ENCODE assay signal across 8 cellular contexts in the genomic region with DNA sequence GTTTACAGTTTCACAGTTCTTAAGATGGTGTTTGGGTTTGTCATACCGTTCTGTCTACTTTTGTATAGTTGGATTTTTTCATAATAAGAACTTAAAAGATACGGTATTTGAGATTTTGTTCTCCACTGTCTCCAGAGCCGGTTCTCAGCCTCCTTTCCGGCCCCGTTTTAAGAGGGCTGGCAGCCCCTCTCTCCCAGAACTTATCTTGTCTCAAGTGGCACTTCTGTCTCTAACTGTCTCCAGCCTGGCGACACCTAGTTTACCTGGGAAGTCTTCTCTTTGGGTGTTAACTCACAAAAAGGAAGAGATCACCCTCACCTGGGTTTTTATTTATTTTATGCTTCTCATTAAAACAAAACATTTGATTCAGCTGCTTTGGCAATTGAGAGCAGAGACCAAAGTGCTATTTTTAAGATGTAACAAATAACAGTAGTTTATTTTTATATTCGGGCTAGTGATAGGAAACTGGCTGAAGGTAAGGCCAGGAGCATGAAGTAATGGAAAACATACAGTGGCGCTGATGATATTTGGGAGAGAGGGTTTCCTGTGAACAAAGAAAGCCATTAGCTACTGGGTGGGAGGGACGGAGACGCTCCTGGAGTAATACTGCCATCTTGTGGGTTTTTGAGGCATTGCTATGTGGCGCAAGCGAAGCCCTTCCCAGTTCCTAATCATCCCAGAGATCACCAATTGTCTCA. TPM values are rescaled to one million over a fixed set of nuclear protein-coding genes. Genes with fewer than 3 reads are reported as not detected.
DNase-seq lines count a peak whose midpoint lies in the region; ATAC-seq and TF ChIP-seq lines count a peak whose summit lies in the region.

No MANE protein-coding gene starts in this region.

- H3K27me3 ChIP-seq in SU-DHL-6 (ENCODE audit: low read length) (no peaks in the 10 kb centered on the region), right atrium auricular region (no peaks in the 10 kb centered on the region)

- H3K4me3 ChIP-seq in SU-DHL-6 (ENCODE audit: insufficient read depth, low read length, poor library complexity, severe bottlenecking) (no peak overlapping the region), right atrium auricular region (peak overlapping the region in 1 of 2 donors; percentile 28)

- no peaks in the 10 kb centered on the region for H3K36me3 ChIP-seq in SU-DHL-6 (ENCODE audit: low read length)
- no peaks in the 10 kb centered on the region for H3K36me3 ChIP-seq in right atrium auricular region

- peaks cover 0 to 3% of the 10 kb centered on the region in 2 donors for H3K4me1 ChIP-seq in right atrium auricular region

- no peaks in the 10 kb centered on the region for H3F3A ChIP-seq in SU-DHL-6 (ENCODE audit: insufficient read depth)

- ATAC-seq in HG02588 (IDR thresholded peaks at IDR 0.05; ENCODE audit: unreplicated experiment) (peak; percentile 84), HG02571 (IDR thresholded peaks at IDR 0.05; ENCODE audit: unreplicated experiment) (no peak)

- H3K9ac ChIP-seq in SU-DHL-6 (ENCODE audit: low read length), result no peak overlapping the region

- peak overlapping the region; percentile 69 for H2AFZ ChIP-seq in SU-DHL-6 (ENCODE audit: low read depth, low read length, severe bottlenecking)

- no peaks in the 10 kb centered on the region for H3K79me2 ChIP-seq in SU-DHL-6 (ENCODE audit: insufficient read depth, low read length)

- H3K9me2 ChIP-seq in SU-DHL-6 (replicated peaks; ENCODE audit: insufficient read depth, low read length), result no peaks in the 10 kb centered on the region

- no peaks in the 10 kb centered on the region for H3K9me3 ChIP-seq in SU-DHL-6 (ENCODE audit: insufficient read depth, low read length)
- H3K9me3 ChIP-seq in right atrium auricular region, result no peaks in the 10 kb centered on the region

- peak; percentile 97 for TF ChIP-seq CTCF in GM12873 (IDR thresholded peaks at IDR 0.05; ENCODE audit: insufficient read depth, low read depth, low read length, missing control alignments)
- peak; percentile 80 for TF ChIP-seq CTCF in SU-DHL-6 (IDR thresholded peaks at IDR 0.05; ENCODE audit: insufficient read depth, low read length, poor library complexity, severe bottlenecking)
- TF ChIP-seq CTCF in right atrium auricular region (IDR thresholded peaks at IDR 0.05), result peak; percentile 88 to 97

- no peaks in the 10 kb centered on the region for H4K20me1 ChIP-seq in SU-DHL-6 (ENCODE audit: low read depth, low read length)

- DNase-seq in NCI-H1048 (lab: John Stamatoyannopoulos, UW) (peak; percentile 65), amniotic epithelial cell (ENCODE audit: low read depth) (peak; percentile 61), right atrium auricular region (ENCODE audit: low spot score) (peak; percentile 79), retina (peak; percentile 89)

- H3K4me2 ChIP-seq in SU-DHL-6 (ENCODE audit: low read depth, low read length, poor library complexity, severe bottlenecking), result peak overlapping the region; percentile 31

- H3K27ac ChIP-seq in SU-DHL-6 (ENCODE audit: low read depth, low read length), result no peak overlapping the region
- peak overlapping the region; percentile 19 to 34 for H3K27ac ChIP-seq in right atrium auricular region

RNA-seq across cellular contexts. Expression of a gene that starts 48.3 kb away (rescaled TPM):
- total RNA-seq in right atrium auricular region, result 1 to 10 TPM; 3.5 to 5.5 TPM
